Comparison of ENCODE assay signal across 25 cellular contexts in the genomic region with DNA sequence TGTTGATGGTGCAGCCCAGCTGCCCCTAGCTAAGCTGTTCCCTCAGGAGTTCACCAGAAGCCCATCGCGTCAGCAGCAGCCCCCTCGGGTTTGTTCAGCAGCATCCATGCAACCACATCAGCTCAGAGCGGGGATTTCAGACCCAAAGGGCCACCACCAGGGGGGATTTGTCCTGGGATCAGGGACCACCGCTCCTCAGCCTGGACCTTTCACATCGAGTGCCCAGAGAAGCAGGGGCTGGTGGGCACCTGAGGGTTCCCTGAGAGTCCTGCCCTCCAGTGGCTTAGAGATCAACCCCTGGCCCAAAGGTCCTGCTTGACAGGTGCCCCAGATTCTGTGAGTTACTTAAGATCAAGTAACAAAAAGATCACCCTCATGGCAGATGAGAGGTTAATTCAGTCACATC.
"Had no signal": no experiment of that assay in that cellular context is flagged by ENCODE, and none has a peak within 500 bp of the region (broad histone marks: within the 10 kb centered on the region; RNA-seq: fewer than 3 reads in every experiment).

No MANE protein-coding gene starts in this region.

- H3K9me3 ChIP-seq: neutrophil, ovary, transverse colon had no signal

- H3K4me1 ChIP-seq: foreskin keratinocyte, sigmoid colon, transverse colon had no signal

- H3K4me3 ChIP-seq: left ventricle myocardium inferior, lung, mucosa of descending colon, ovary, sigmoid colon, transverse colon had no signal

- H3K27me3 ChIP-seq: brain microvascular endothelial cell, neutrophil, ovary, transverse colon had no signal

- DNase-seq: activated CD4-positive, alpha-beta T cell treated with anti-CD3 and anti-CD28 coated beads for 4 hours; activated CD4-positive, alpha-beta T cell treated with anti-CD3 and anti-CD28 coated beads, Interleukin-2, amount 50 U/mL, for 4 hours; activated gamma-delta T cell treated with Interleukin-2 at 50 U/mL for 16 hours; activated naive CD4-positive, alpha-beta T cell treated with anti-CD3 and anti-CD28 coated beads, Interleukin-2, amount 50 U/mL, for 16 hours; activated T-cell treated with anti-CD3 and anti-CD28 coated beads, Interleukin-2, amount 50 U/mL, for 4 hours; amniotic stem cell; brain microvascular endothelial cell; cortex of kidney; foreskin keratinocyte; mesendoderm; mucosa of descending colon; ovary; sigmoid colon; small intestine; stimulated activated CD4-positive, alpha-beta T cell treated with anti-CD3 and anti-CD28 coated beads, Interleukin-4, amount 100 ng/mL, for 4 hours; stimulated activated naive B cell treated with anti-CD40 and anti-IgM and Interleukin-4, amounts not matched to agents 10 μg/mL and 1 μg/mL and 100 μg/mL, for 72 hours; SW 1271; T-helper 9 cell; transverse colon had no signal

- ATAC-seq: activated T-cell treated with anti-CD3 and anti-CD28 coated beads, Interleukin-2, amount 50 U/mL, for 4 hours; activated T-helper 17 cell treated with anti-CD3 and anti-CD28 coated beads, Interleukin-2, amount 50 U/mL, for 72 hours; esophagus mucosa; foreskin keratinocyte; mucosa of descending colon; stimulated activated naive B cell treated with anti-CD40 and anti-IgM and Interleukin-4, amounts not matched to agents 10 μg/mL and 1 μg/mL and 100 μg/mL, for 72 hours had no signal

- H3K27ac ChIP-seq: brain microvascular endothelial cell, foreskin keratinocyte, left ventricle myocardium inferior, neutrophil, ovary, sigmoid colon, transverse colon, VCaP had no signal

- H3K36me3 ChIP-seq: brain microvascular endothelial cell, left ventricle myocardium inferior, neutrophil, ovary, sigmoid colon, transverse colon had no signal
